In the genomic region with DNA sequence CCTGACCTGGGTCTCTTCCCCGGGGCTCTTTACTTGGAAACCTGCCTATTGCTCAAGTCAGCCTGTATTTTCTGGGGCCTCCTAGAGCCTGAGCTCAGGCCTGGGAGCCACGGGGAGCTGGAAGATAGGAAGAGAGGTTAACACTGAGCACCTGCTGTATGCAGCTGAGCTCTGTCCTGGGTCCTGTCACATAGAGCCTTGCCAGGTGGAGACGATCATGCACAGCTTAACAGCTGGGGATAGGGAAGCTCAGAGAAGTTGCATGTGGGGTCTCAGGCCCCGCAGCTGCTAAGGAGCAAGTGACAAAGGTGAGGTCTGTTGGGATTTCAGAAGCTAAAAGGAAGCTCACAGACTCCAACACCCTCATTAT, we compare ENCODE assay signal across 18 cellular contexts.
"Had no signal": no experiment of that assay in that cellular context is flagged by ENCODE, and none has a peak within 500 bp of the region (broad histone marks: within the 10 kb centered on the region; RNA-seq: fewer than 3 reads in every experiment).

No MANE protein-coding gene starts in this region.

- H3K4me1 ChIP-seq: gastrocnemius medialis had no signal

- H3K27ac Mint-ChIP-seq: memory B cell, nephron progenitor cell had no signal

- DNase-seq: dermis blood vessel endothelial cell; erythroblast; gastrocnemius medialis; heart right ventricle; hypothalamus; left ventricle myocardium inferior; lower lobe of right lung; naive B cell; nephron progenitor cell; posterior cingulate gyrus; stimulated activated CD4-positive, alpha-beta T cell treated with anti-CD3 and anti-CD28 coated beads, Interleukin-2, amount 100 ng/mL, for 24 hours; stimulated activated CD4-positive, alpha-beta T cell treated with anti-CD3 and anti-CD28 coated beads, Interleukin-4, amount 100 ng/mL, for 4 hours; stimulated activated naive CD4-positive, alpha-beta T cell; thyroid gland; upper lobe of right lung had no signal

- H3K36me3 ChIP-seq: cardiac muscle cell, colonic mucosa, gastrocnemius medialis, heart right ventricle, left ventricle myocardium inferior, lower lobe of right lung, thyroid gland, upper lobe of right lung had no signal

- H3K4me1 Mint-ChIP-seq: memory B cell, naive B cell had no signal

- H3K4me3 Mint-ChIP-seq: memory B cell, naive B cell, nephron progenitor cell had no signal

- H3K4me3 ChIP-seq: cardiac muscle cell, colonic mucosa, gastrocnemius medialis, heart right ventricle, left ventricle myocardium inferior, lower lobe of right lung, thyroid gland, upper lobe of right lung had no signal

- H3K27me3 ChIP-seq: cardiac muscle cell, colonic mucosa, heart right ventricle, thyroid gland, upper lobe of right lung had no signal

- H3K9me3 ChIP-seq: colonic mucosa, gastrocnemius medialis, heart right ventricle, left ventricle myocardium inferior, lower lobe of right lung, thyroid gland, upper lobe of right lung had no signal

- H3K9me3 Mint-ChIP-seq: memory B cell, naive B cell, nephron progenitor cell had no signal

- H3K36me3 Mint-ChIP-seq: memory B cell, naive B cell had no signal

- H3K27ac ChIP-seq: cardiac muscle cell, colonic mucosa, gastrocnemius medialis, heart right ventricle, left ventricle myocardium inferior, lower lobe of right lung, thyroid gland, upper lobe of right lung had no signal
